ENCODE assay signal across 8 cellular contexts in genomic region chr9:125747765-125748510, GRCh38. TPM values are rescaled to one million over a fixed set of nuclear protein-coding genes. Genes with fewer than 3 reads are reported as not detected.
A peak's percentile ranks its signal among the peaks of the same experiment; 100 is the strongest.
DNase-seq lines count a peak whose midpoint lies in the region; ATAC-seq and TF ChIP-seq lines count a peak whose summit lies in the region.

No MANE protein-coding gene starts in this region.

- H3K27me3 ChIP-seq in MM.1S (replicated peaks; ENCODE audit: insufficient read depth, low read length) (0 out of 2 replicates have a peak, but pooled peaks cover 2% of the 10 kb centered on the region), gastroesophageal sphincter (no peaks in the 10 kb centered on the region), neutrophil (peaks cover 28% of the 10 kb centered on the region)

- TF ChIP-seq CTCF in MM.1S (IDR thresholded peaks at IDR 0.05; ENCODE audit: low read length) (no peak), gastroesophageal sphincter (IDR thresholded peaks at IDR 0.05) (peak in 1 of 4 experiments; percentile 2), neutrophil (IDR thresholded peaks at IDR 0.05) (no peak)

- H3K27ac ChIP-seq in MM.1S (ENCODE audit: low read length) (peak overlapping the region; percentile 59; the same call in 1 of the 2 replicates), gastroesophageal sphincter (peak overlapping the region; percentile 67 to 96 (median 94)), neutrophil (peak overlapping the region; percentile 85)

- H3K4me3 ChIP-seq in MM.1S (ENCODE audit: low read length) (peak overlapping the region; percentile 89), gastroesophageal sphincter (peak overlapping the region; percentile 82 to 85), neutrophil (ENCODE audit: low read depth in 1 of 2, low read length in 1 of 2) (peak overlapping the region; percentile 89 to 95)

- no peaks in the 10 kb centered on the region for H3F3A ChIP-seq in MM.1S (ENCODE audit: insufficient read depth, low read length)

- intact Hi-C loops in activated T-helper 2 cell treated with anti-CD3 and anti-CD28 coated beads, Interferon-gamma antibody, Interleukin-2, Interleukin-4, amounts not matched to agents 10 μg/mL and 5 μg/mL and 100 μg/mL, durations not matched to agents 14 hours and 24 hours and 36 hours (cut with micrococcal nuclease) = loop anchor here (2.0 to 10.0 kb wide), 4 partner anchors 77 to 113 kb away; no protein-coding TSS in a partner anchor

- no peaks in the 10 kb centered on the region for H3K36me3 ChIP-seq in MM.1S (replicated peaks; ENCODE audit: insufficient read depth, low read length)
- H3K36me3 ChIP-seq in gastroesophageal sphincter = no peaks in the 10 kb centered on the region
- H3K36me3 ChIP-seq in neutrophil = no peaks in the 10 kb centered on the region

- H3K4me1 Mint-ChIP-seq in activated T-helper 2 cell treated with anti-CD3 and anti-CD28 coated beads, Interferon-gamma antibody, Interleukin-2, Interleukin-4, amounts not matched to agents 10 μg/mL and 5 μg/mL and 100 μg/mL, durations not matched to agents 14 hours and 24 hours and 36 hours (ENCODE audit: low read depth) = peaks cover 45% of the 10 kb centered on the region

- no peaks in the 10 kb centered on the region for H3K9me2 ChIP-seq in MM.1S (replicated peaks; ENCODE audit: insufficient read depth, low read length)

- H4K20me1 ChIP-seq in MM.1S (ENCODE audit: insufficient read depth, low read length) = no peaks in the 10 kb centered on the region

- 0% methylated on average over 1 of the region's 89 CpGs; no CpG with 5 or more reads in 1 of the 2 donors for WGBS in gastroesophageal sphincter (ENCODE audit: low coverage in 1 of 2), 2 donors

- peak overlapping the region; percentile 63; the same call in 1 of the 2 replicates for H3K9ac ChIP-seq in MM.1S (ENCODE audit: low read length)

- H3K9me3 Mint-ChIP-seq in activated T-helper 2 cell treated with anti-CD3 and anti-CD28 coated beads, Interferon-gamma antibody, Interleukin-2, Interleukin-4, amounts not matched to agents 10 μg/mL and 5 μg/mL and 100 μg/mL, durations not matched to agents 14 hours and 24 hours and 36 hours = no peaks in the 10 kb centered on the region

- peak overlapping the region; percentile 92 for H3K4me2 ChIP-seq in MM.1S (ENCODE audit: low read depth, low read length)

- no peak for TF ChIP-seq EP300 in gastroesophageal sphincter (IDR thresholded peaks at IDR 0.05)

- H3K27me3 Mint-ChIP-seq in activated T-helper 2 cell treated with anti-CD3 and anti-CD28 coated beads, Interferon-gamma antibody, Interleukin-2, Interleukin-4, amounts not matched to agents 10 μg/mL and 5 μg/mL and 100 μg/mL, durations not matched to agents 14 hours and 24 hours and 36 hours (ENCODE audit: low read depth) = peaks cover 20% of the 10 kb centered on the region

- peaks cover 29% of the 10 kb centered on the region for H3K36me3 Mint-ChIP-seq in activated T-helper 2 cell treated with anti-CD3 and anti-CD28 coated beads, Interferon-gamma antibody, Interleukin-2, Interleukin-4, amounts not matched to agents 10 μg/mL and 5 μg/mL and 100 μg/mL, durations not matched to agents 14 hours and 24 hours and 36 hours (ENCODE audit: low read depth)

- 0 out of 2 replicates have a peak, but pooled peaks cover 6% of the 10 kb centered on the region for H3K79me2 ChIP-seq in MM.1S (ENCODE audit: low read length)

- H3K4me3 Mint-ChIP-seq in activated T-helper 2 cell treated with anti-CD3 and anti-CD28 coated beads, Interferon-gamma antibody, Interleukin-2, Interleukin-4, amounts not matched to agents 10 μg/mL and 5 μg/mL and 100 μg/mL, durations not matched to agents 14 hours and 24 hours and 36 hours (ENCODE audit: low read depth) = peak overlapping the region; percentile 85

- H3K9me3 ChIP-seq in MM.1S (replicated peaks; ENCODE audit: insufficient read depth, low read length) (no peaks in the 10 kb centered on the region), gastroesophageal sphincter (no peaks in the 10 kb centered on the region), neutrophil (no peaks in the 10 kb centered on the region)

- H3K27ac Mint-ChIP-seq in activated T-helper 2 cell treated with anti-CD3 and anti-CD28 coated beads, Interferon-gamma antibody, Interleukin-2, Interleukin-4, amounts not matched to agents 10 μg/mL and 5 μg/mL and 100 μg/mL, durations not matched to agents 14 hours and 24 hours and 36 hours = no peak overlapping the region

- TF ChIP-seq POLR2A in gastroesophageal sphincter (IDR thresholded peaks at IDR 0.05) = peak; percentile 34 to 38

- peak; percentile 52 for DNase-seq in ELF-1 (ENCODE audit: low read depth, low spot score)
- DNase-seq in MM.1S = peak; percentile 50
- peak; percentile 27 for DNase-seq in activated T-helper 2 cell treated with anti-CD3 and anti-CD28 coated beads, Interferon-gamma antibody, Interleukin-2, Interleukin-4, amounts not matched to agents 10 μg/mL and 5 μg/mL and 100 μg/mL, durations not matched to agents 14 hours and 24 hours and 36 hours (ENCODE audit: low spot score)
- DNase-seq in NCI-H128 (lab: John Stamatoyannopoulos, UW; ENCODE audit: unreplicated experiment) = no peak

- ATAC-seq in gastroesophageal sphincter = no peak
- ATAC-seq in HG02970 (IDR thresholded peaks at IDR 0.05; ENCODE audit: low FRiP score, unreplicated experiment) = no peak
- ATAC-seq in GM18498 (IDR thresholded peaks at IDR 0.05; ENCODE audit: unreplicated experiment) = no peak

- H3K4me1 ChIP-seq in MM.1S (ENCODE audit: low read length) (peaks cover 13% of the 10 kb centered on the region), gastroesophageal sphincter (peaks cover 3 to 53% (median 4%) of the 10 kb centered on the region in 3 donors), neutrophil (ENCODE audit: control insufficient read depth in 1 of 2, insufficient read depth in 1 of 2, low read depth in 1 of 2, low read length in 1 of 2) (peaks cover 18 to 23% of the 10 kb centered on the region in 2 experiments)

- peak overlapping the region; percentile 90 for H2AFZ ChIP-seq in MM.1S (ENCODE audit: low read length)

RNA-seq across cellular contexts. Expression of gene PBX3, which starts 0.8 kb away (rescaled TPM):
- 20.6 and 21.4 TPM in 2 replicates for total RNA-seq in activated T-helper 2 cell treated with anti-CD3 and anti-CD28 coated beads, Interferon-gamma antibody, Interleukin-2, Interleukin-4, amounts not matched to agents 10 μg/mL and 5 μg/mL and 100 μg/mL, durations not matched to agents 14 hours and 24 hours and 36 hours
- total RNA-seq in gastroesophageal sphincter = 10 to 100 TPM; 59.9 to 81.4 (median 71.8) TPM

RNA-seq across cellular contexts. Expression of gene MAPKAP1, which starts 40.9 kb away (rescaled TPM):
- total RNA-seq in activated T-helper 2 cell treated with anti-CD3 and anti-CD28 coated beads, Interferon-gamma antibody, Interleukin-2, Interleukin-4, amounts not matched to agents 10 μg/mL and 5 μg/mL and 100 μg/mL, durations not matched to agents 14 hours and 24 hours and 36 hours = 77.9 and 83.8 TPM in 2 replicates
- 100 to 1,000 TPM in 1 of 4 donors, 10 to 100 TPM in 3; 76.5 to 141 (median 87.5) TPM for total RNA-seq in gastroesophageal sphincter
